Comparison of ENCODE assay signal across 27 cellular contexts in genomic region chr6:25619222-25619621, GRCh38. TPM values are rescaled to one million over a fixed set of nuclear protein-coding genes. Genes with fewer than 3 reads are reported as not detected.
"Had no signal": no experiment of that assay in that cellular context is flagged by ENCODE, and none has a peak within 500 bp of the region (broad histone marks: within the 10 kb centered on the region; RNA-seq: fewer than 3 reads in every experiment).

No MANE protein-coding gene starts in this region.

- H3K27me3 ChIP-seq: ascending aorta, breast epithelium, gastroesophageal sphincter, heart left ventricle, left lung, right atrium auricular region, transverse colon, vagina had no signal

- H3K27ac Mint-ChIP-seq: activated CD4-positive, alpha-beta T cell treated with anti-CD3 and anti-CD28 coated beads, Interleukin-2, amount 10 ng/mL, durations not matched to agents 24 days and 14 days; activated CD8-positive, alpha-beta T cell treated with anti-CD3 and anti-CD28 coated beads for 36 hours; activated naive CD4-positive, alpha-beta T cell treated with anti-CD3 and anti-CD28 coated beads for 36 hours; activated naive CD8-positive, alpha-beta T cell treated with anti-CD3 and anti-CD28 coated beads, Interleukin-2, amount 50 U/mL, for 24 hours; activated T-cell treated with anti-CD3 and anti-CD28 coated beads, Interleukin-2, amount 50 U/mL, for 24 hours; activated T-helper 2 cell treated with anti-CD3 and anti-CD28 coated beads, Interferon-gamma antibody, Interleukin-2, Interleukin-4, amounts not matched to agents 10 μg/mL and 5 μg/mL and 100 μg/mL, durations not matched to agents 14 hours and 24 hours and 36 hours; T-helper 17 cell had no signal

- ATAC-seq: activated CD8-positive, alpha-beta T cell treated with anti-CD3 and anti-CD28 coated beads for 36 hours; activated naive CD8-positive, alpha-beta T cell treated with anti-CD3 and anti-CD28 coated beads, Interleukin-2, amount 50 U/mL, for 24 hours; esophagus mucosa; gastroesophageal sphincter; heart left ventricle; left lung; stimulated activated naive CD8-positive, alpha-beta T cell treated with anti-CD3 and anti-CD28 coated beads, Interleukin-15, Interleukin-2, amounts not matched to agents 100 U/mL and 50 U/mL, for 24 hours; T-helper 17 cell had no signal

- DNase-seq: activated CD4-positive, alpha-beta T cell treated with anti-CD3 and anti-CD28 coated beads, Interleukin-2, amount 10 ng/mL, durations not matched to agents 24 days and 14 days; activated CD8-positive, alpha-beta T cell treated with anti-CD3 and anti-CD28 coated beads for 36 hours; activated naive CD4-positive, alpha-beta T cell treated with anti-CD3 and anti-CD28 coated beads for 36 hours; activated naive CD8-positive, alpha-beta T cell treated with anti-CD3 and anti-CD28 coated beads, Interleukin-2, amount 50 U/mL, for 24 hours; activated T-cell treated with anti-CD3 and anti-CD28 coated beads, Interleukin-2, amount 50 U/mL, for 24 hours; cerebellar nuclear complex; effector CD4-positive, alpha-beta T cell; heart left ventricle; left lung; midbrain; stimulated activated CD4-positive, alpha-beta T cell treated with anti-CD3 and anti-CD28 coated beads, Interleukin-2, amount 100 ng/mL, for 24 hours; stimulated activated naive CD8-positive, alpha-beta T cell treated with anti-CD3 and anti-CD28 coated beads, Interleukin-15, Interleukin-2, amounts not matched to agents 100 U/mL and 50 U/mL, for 24 hours; substantia nigra; T-helper 17 cell; transverse colon had no signal

- H3K27ac ChIP-seq: ascending aorta, breast epithelium, gastroesophageal sphincter, heart left ventricle, left lung, prostate gland, right atrium auricular region, transverse colon, vagina had no signal

- H3K9me3 Mint-ChIP-seq: activated CD4-positive, alpha-beta T cell treated with anti-CD3 and anti-CD28 coated beads, Interleukin-2, amount 10 ng/mL, durations not matched to agents 24 days and 14 days; activated CD8-positive, alpha-beta T cell treated with anti-CD3 and anti-CD28 coated beads for 36 hours; activated naive CD4-positive, alpha-beta T cell treated with anti-CD3 and anti-CD28 coated beads for 36 hours; activated naive CD8-positive, alpha-beta T cell treated with anti-CD3 and anti-CD28 coated beads, Interleukin-2, amount 50 U/mL, for 24 hours; activated T-cell treated with anti-CD3 and anti-CD28 coated beads, Interleukin-2, amount 50 U/mL, for 24 hours; activated T-helper 2 cell treated with anti-CD3 and anti-CD28 coated beads, Interferon-gamma antibody, Interleukin-2, Interleukin-4, amounts not matched to agents 10 μg/mL and 5 μg/mL and 100 μg/mL, durations not matched to agents 14 hours and 24 hours and 36 hours had no signal

- H3K4me1 ChIP-seq: ascending aorta, breast epithelium, gastroesophageal sphincter, heart left ventricle, left lung, prostate gland, right atrium auricular region, vagina had no signal

- H3K4me1 Mint-ChIP-seq: activated CD4-positive, alpha-beta T cell treated with anti-CD3 and anti-CD28 coated beads, Interleukin-2, amount 10 ng/mL, durations not matched to agents 24 days and 14 days; activated naive CD8-positive, alpha-beta T cell treated with anti-CD3 and anti-CD28 coated beads, Interleukin-2, amount 50 U/mL, for 24 hours; T-helper 17 cell had no signal

- FAIRE-seq: TTC549 had no signal

- H3K9me3 ChIP-seq: ascending aorta, breast epithelium, gastroesophageal sphincter, heart left ventricle, left lung, prostate gland, right atrium auricular region, transverse colon, vagina had no signal

- H3K36me3 ChIP-seq: breast epithelium, gastroesophageal sphincter, left lung, prostate gland, transverse colon, vagina had no signal

- H3K4me3 ChIP-seq: ascending aorta, breast epithelium, gastroesophageal sphincter, heart left ventricle, left lung, prostate gland, right atrium auricular region, transverse colon, vagina had no signal

- H3K27me3 Mint-ChIP-seq: activated CD4-positive, alpha-beta T cell treated with anti-CD3 and anti-CD28 coated beads, Interleukin-2, amount 10 ng/mL, durations not matched to agents 24 days and 14 days; activated CD8-positive, alpha-beta T cell treated with anti-CD3 and anti-CD28 coated beads for 36 hours; activated naive CD8-positive, alpha-beta T cell treated with anti-CD3 and anti-CD28 coated beads, Interleukin-2, amount 50 U/mL, for 24 hours; activated T-cell treated with anti-CD3 and anti-CD28 coated beads, Interleukin-2, amount 50 U/mL, for 24 hours; T-helper 17 cell had no signal

- H3K4me3 Mint-ChIP-seq: activated CD4-positive, alpha-beta T cell treated with anti-CD3 and anti-CD28 coated beads, Interleukin-2, amount 10 ng/mL, durations not matched to agents 24 days and 14 days; activated CD8-positive, alpha-beta T cell treated with anti-CD3 and anti-CD28 coated beads for 36 hours; activated naive CD4-positive, alpha-beta T cell treated with anti-CD3 and anti-CD28 coated beads for 36 hours; activated naive CD8-positive, alpha-beta T cell treated with anti-CD3 and anti-CD28 coated beads, Interleukin-2, amount 50 U/mL, for 24 hours; activated T-cell treated with anti-CD3 and anti-CD28 coated beads, Interleukin-2, amount 50 U/mL, for 24 hours; T-helper 17 cell had no signal

RNA-seq across cellular contexts. Expression of gene SCGN, which starts 32.8 kb away (rescaled TPM):
- total RNA-seq: activated CD4-positive, alpha-beta T cell treated with anti-CD3 and anti-CD28 coated beads, Interleukin-2, amount 10 ng/mL, durations not matched to agents 24 days and 14 days; activated CD8-positive, alpha-beta T cell treated with anti-CD3 and anti-CD28 coated beads for 36 hours; activated naive CD4-positive, alpha-beta T cell treated with anti-CD3 and anti-CD28 coated beads for 36 hours; activated T-helper 2 cell treated with anti-CD3 and anti-CD28 coated beads, Interferon-gamma antibody, Interleukin-2, Interleukin-4, amounts not matched to agents 10 μg/mL and 5 μg/mL and 100 μg/mL, durations not matched to agents 14 hours and 24 hours and 36 hours; ascending aorta; esophagus mucosa; kidney epithelial cell; left lung; lung microvascular endothelial cell; osteoblast; T-helper 17 cell; vagina had no signal
